1 cellular context compared by ENCODE assay signal in genomic region chr16:19846421-19846820, GRCh38.
TF ChIP-seq lines count a peak whose summit lies in the region.

No MANE protein-coding gene starts in this region.

TF ChIP-seq in IMR-90, 13 proteins besides CTCF, POLR2A, EP300 and RAD21:
- no peak for TF ChIP-seq MXI1 (IDR thresholded peaks at IDR 0.05; ENCODE audit: borderline replicate concordance, low read depth, low read length)
- TF ChIP-seq USF2 (IDR thresholded peaks at IDR 0.05; ENCODE audit: low read depth, low read length) = no peak
- no peak for TF ChIP-seq CEBPB (IDR thresholded peaks at IDR 0.05; ENCODE audit: low read depth, low read length)
- TF ChIP-seq NFE2L2 (IDR thresholded peaks at IDR 0.05; ENCODE audit: low read depth, low read length) = no peak
- TF ChIP-seq, protein P1, sequence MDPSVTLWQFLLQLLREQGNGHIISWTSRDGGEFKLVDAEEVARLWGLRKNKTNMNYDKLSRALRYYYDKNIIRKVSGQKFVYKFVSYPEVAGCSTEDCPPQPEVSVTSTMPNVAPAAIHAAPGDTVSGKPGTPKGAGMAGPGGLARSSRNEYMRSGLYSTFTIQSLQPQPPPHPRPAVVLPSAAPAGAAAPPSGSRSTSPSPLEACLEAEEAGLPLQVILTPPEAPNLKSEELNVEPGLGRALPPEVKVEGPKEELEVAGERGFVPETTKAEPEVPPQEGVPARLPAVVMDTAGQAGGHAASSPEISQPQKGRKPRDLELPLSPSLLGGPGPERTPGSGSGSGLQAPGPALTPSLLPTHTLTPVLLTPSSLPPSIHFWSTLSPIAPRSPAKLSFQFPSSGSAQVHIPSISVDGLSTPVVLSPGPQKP (IDR thresholded peaks at IDR 0.05; ENCODE audit: borderline replicate concordance, low read depth, low read length) = no peak
- TF ChIP-seq CHD1 (IDR thresholded peaks at IDR 0.05; ENCODE audit: low read depth, low read length) = no peak
- no peak for TF ChIP-seq SMC3 (IDR thresholded peaks at IDR 0.05; ENCODE audit: low read depth, low read length)
- TF ChIP-seq BHLHE40 (IDR thresholded peaks at IDR 0.05; ENCODE audit: low read depth, low read length) = no peak
- TF ChIP-seq RCOR1 (IDR thresholded peaks at IDR 0.05; ENCODE audit: insufficient replicate concordance, low read length) = no peak
- no peak for TF ChIP-seq FOS (IDR thresholded peaks at IDR 0.05; ENCODE audit: low read depth, low read length)
- no peak for TF ChIP-seq MAFK (IDR thresholded peaks at IDR 0.05; ENCODE audit: low read depth, low read length)
- TF ChIP-seq RFX5 (IDR thresholded peaks at IDR 0.05; ENCODE audit: low read depth, low read length) = no peak
- TF ChIP-seq MAZ (IDR thresholded peaks at IDR 0.05; ENCODE audit: borderline replicate concordance, low read depth, low read length) = no peak
